Comparison of ENCODE assay signal across 1 cellular context in genomic region chr16:20868890-20869289, GRCh38.
TF ChIP-seq lines count a peak whose summit lies in the region.

No MANE protein-coding gene starts in this region.

TF ChIP-seq in HepG2, 621 proteins besides CTCF, POLR2A, EP300 and RAD21 (continued from another document and continues in another):
- TF ChIP-seq PRDM15 (CRISPR knock-in tag; IDR thresholded peaks at IDR 0.05) (no peak), ZNF343 (CRISPR knock-in tag; IDR thresholded peaks at IDR 0.05) (no peak), ZNF251 (CRISPR knock-in tag; IDR thresholded peaks at IDR 0.05) (no peak), UBTF (CRISPR knock-in tag; IDR thresholded peaks at IDR 0.05) (peak; percentile 72), ZNF331 (CRISPR knock-in tag; IDR thresholded peaks at IDR 0.05) (peak; percentile 82), CBFB (CRISPR knock-in tag; IDR thresholded peaks at IDR 0.05) (peak; percentile 45; the same call in 1 of the 2 replicates), ZKSCAN5 (CRISPR knock-in tag; IDR thresholded peaks at IDR 0.05) (no peak), ATF7-NPFF (CRISPR knock-in tag; IDR thresholded peaks at IDR 0.05; ENCODE audit: low read depth) (no peak), ZNF253 (CRISPR knock-in tag; IDR thresholded peaks at IDR 0.05; ENCODE audit: borderline replicate concordance) (no peak), SYNCRIP (IDR thresholded peaks at IDR 0.05; ENCODE audit: insufficient read depth, low read depth, low read length) (no peak), NCOA1 (CRISPR knock-in tag; IDR thresholded peaks at IDR 0.05) (no peak), ETV6 (CRISPR knock-in tag; conservative IDR thresholded peaks at IDR 0.05) (no peak), ZNF691 (CRISPR knock-in tag; IDR thresholded peaks at IDR 0.05; ENCODE audit: borderline replicate concordance, low read depth) (0 out of 2 replicates have a peak, but pooled peaks have one; percentile 59), ZNF317 (CRISPR knock-in tag; IDR thresholded peaks at IDR 0.05) (no peak), CCDC6 (CRISPR knock-in tag; IDR thresholded peaks at IDR 0.05) (no peak), PREB (CRISPR knock-in tag; IDR thresholded peaks at IDR 0.05) (no peak), IRF2 (CRISPR knock-in tag; IDR thresholded peaks at IDR 0.05) (no peak; the same call in 1 of the 2 replicates), ZNF614 (CRISPR knock-in tag; IDR thresholded peaks at IDR 0.05; ENCODE audit: borderline replicate concordance) (0 out of 2 replicates have a peak, but pooled peaks have one; percentile 22), ZNF513 (CRISPR knock-in tag; conservative IDR thresholded peaks at IDR 0.05) (no peak), HOXD1 (CRISPR knock-in tag; IDR thresholded peaks at IDR 0.05) (no peak), ZNF180 (CRISPR knock-in tag; IDR thresholded peaks at IDR 0.05; ENCODE audit: borderline replicate concordance, low read depth) (no peak), DR1 (CRISPR knock-in tag; IDR thresholded peaks at IDR 0.05) (no peak), MAFF (IDR thresholded peaks at IDR 0.05; ENCODE audit: low read depth, low read length) (no peak), ZNF570 (CRISPR knock-in tag; IDR thresholded peaks at IDR 0.05; ENCODE audit: borderline replicate concordance) (no peak), TAF15 (IDR thresholded peaks at IDR 0.05; ENCODE audit: low read depth, low read length, poor library complexity, severe bottlenecking) (no peak), PRMT3 (CRISPR knock-in tag; IDR thresholded peaks at IDR 0.05; ENCODE audit: borderline replicate concordance, low read depth) (no peak), STAT5B (CRISPR knock-in tag; IDR thresholded peaks at IDR 0.05) (no peak), SMC3 (IDR thresholded peaks at IDR 0.05; ENCODE audit: low read length) (no peak), ZNF460 (CRISPR knock-in tag; IDR thresholded peaks at IDR 0.05; ENCODE audit: borderline replicate concordance) (no peak), GATA4 (IDR thresholded peaks at IDR 0.05; ENCODE audit: borderline replicate concordance, low read depth) (no peak), CCAR2 (optimal IDR thresholded peaks at IDR 0.05; ENCODE audit: low read depth, low read length) (no peak), ATF1 (CRISPR knock-in tag; IDR thresholded peaks at IDR 0.05) (no peak), GPN1 (CRISPR knock-in tag; IDR thresholded peaks at IDR 0.05; ENCODE audit: borderline replicate concordance) (no peak), USF2 (IDR thresholded peaks at IDR 0.05; ENCODE audit: low read depth, low read length) (no peak), USF2 (CRISPR knock-in tag; IDR thresholded peaks at IDR 0.05; ENCODE audit: borderline replicate concordance) (no peak), PAWR (CRISPR knock-in tag; IDR thresholded peaks at IDR 0.05; ENCODE audit: borderline replicate concordance) (no peak), MAFK (conservative IDR thresholded peaks at IDR 0.05 in 1 of 2, IDR thresholded peaks at IDR 0.05 in 1 of 2; ENCODE audit: low read length in 2 of 2) (peak in 1 of 2 experiments; percentile 27; a peak in 1 of 4 replicates), RFX5 (IDR thresholded peaks at IDR 0.05; ENCODE audit: low read depth, low read length) (no peak), CEBPB (IDR thresholded peaks at IDR 0.05; ENCODE audit: borderline replicate concordance, low read depth, low read length) (no peak), ZNF382 (CRISPR knock-in tag; IDR thresholded peaks at IDR 0.05; ENCODE audit: borderline replicate concordance) (no peak), KDM4B (CRISPR knock-in tag; IDR thresholded peaks at IDR 0.05) (no peak), U2AF1 (optimal IDR thresholded peaks at IDR 0.05; ENCODE audit: low read depth, low read length) (no peak), NCOA2 (CRISPR knock-in tag; IDR thresholded peaks at IDR 0.05) (no peak), ZNF552 (CRISPR knock-in tag; IDR thresholded peaks at IDR 0.05; ENCODE audit: borderline replicate concordance) (no peak), ZNF441 (CRISPR knock-in tag; IDR thresholded peaks at IDR 0.05; ENCODE audit: borderline replicate concordance) (no peak), JUN (CRISPR knock-in tag; IDR thresholded peaks at IDR 0.05) (no peak), SOX13 (IDR thresholded peaks at IDR 0.05) (no peak), SOX13 (CRISPR knock-in tag; conservative IDR thresholded peaks at IDR 0.05 in 1 of 2, IDR thresholded peaks at IDR 0.05 in 1 of 2) (0 out of 4 replicates have a peak, but pooled peaks of 1 of the 2 experiments have one; percentile 14), TCF7 (IDR thresholded peaks at IDR 0.05; ENCODE audit: low read depth) (no peak), FOXK1 (CRISPR knock-in tag; IDR thresholded peaks at IDR 0.05; ENCODE audit: borderline replicate concordance, low read depth) (no peak), ZNF546 (CRISPR knock-in tag; conservative IDR thresholded peaks at IDR 0.05) (no peak), ZNF574 (CRISPR knock-in tag; IDR thresholded peaks at IDR 0.05) (peak; percentile 77), JDP2 (CRISPR knock-in tag; IDR thresholded peaks at IDR 0.05; ENCODE audit: borderline replicate concordance) (no peak), ZNF282 (IDR thresholded peaks at IDR 0.05; ENCODE audit: partially characterized antibody) (no peak), ZNF777 (CRISPR knock-in tag; IDR thresholded peaks at IDR 0.05) (no peak), MLLT10 (CRISPR knock-in tag; IDR thresholded peaks at IDR 0.05) (no peak), ELK4 (CRISPR knock-in tag; IDR thresholded peaks at IDR 0.05; ENCODE audit: borderline replicate concordance) (no peak), ZNF484 (CRISPR knock-in tag; IDR thresholded peaks at IDR 0.05; ENCODE audit: borderline replicate concordance, low read depth) (no peak), PHF5A (CRISPR knock-in tag; IDR thresholded peaks at IDR 0.05; ENCODE audit: low read depth, unreplicated experiment) (no peak), MBD4 (IDR thresholded peaks at IDR 0.05; ENCODE audit: borderline replicate concordance, low read length) (no peak), NRL (CRISPR knock-in tag; IDR thresholded peaks at IDR 0.05; ENCODE audit: borderline replicate concordance) (no peak)
